23 cellular contexts compared by ENCODE assay signal in the genomic region with DNA sequence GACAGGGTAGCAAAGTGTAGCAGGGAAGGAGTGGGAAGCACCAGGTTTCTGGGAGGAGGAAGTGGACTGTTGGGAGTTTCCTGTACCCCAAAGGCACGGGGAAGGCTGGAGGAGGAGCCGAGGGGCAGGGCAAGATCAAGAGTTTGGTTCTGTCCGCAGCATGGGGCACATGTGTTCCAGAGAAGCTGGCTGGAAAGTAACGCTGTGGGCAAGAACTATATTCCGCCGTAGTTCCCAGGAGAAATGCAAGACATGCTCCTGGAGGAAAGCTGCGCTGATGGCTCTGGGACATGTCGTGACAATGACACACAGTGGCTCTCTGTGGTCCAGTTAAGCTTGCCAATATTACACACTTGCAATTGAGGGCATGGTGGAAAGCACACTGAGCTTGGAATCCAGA.
"Had no signal": no experiment of that assay in that cellular context is flagged by ENCODE, and none has a peak within 500 bp of the region (broad histone marks: within the 10 kb centered on the region; RNA-seq: fewer than 3 reads in every experiment).

No MANE protein-coding gene starts in this region.

- H3K4me3 ChIP-seq: SK-N-MC had no signal

- DNase-seq: activated CD4-positive, alpha-beta memory T cell treated with anti-CD3 and anti-CD28 coated beads for 36 hours; activated CD4-positive, alpha-beta T cell treated with anti-CD3 and anti-CD28 coated beads, Interleukin-2, amount 10 ng/mL, durations not matched to agents 7 days and 5 days; activated CD4-positive, CD25-positive, alpha-beta regulatory T cell; activated CD8-positive, alpha-beta memory T cell treated with anti-CD3 and anti-CD28 coated beads for 24 hours; activated effector memory CD4-positive, alpha-beta T cell treated with anti-CD3 and anti-CD28 coated beads, Interleukin-2, amount 50 U/mL, for 16 hours; activated naive CD4-positive, alpha-beta T cell treated with Interleukin-2 at 50 U/mL for 16 hours; activated naive CD8-positive, alpha-beta T cell treated with anti-CD3 and anti-CD28 coated beads, Interleukin-2, amount 50 U/mL, for 24 hours; activated T-cell treated with anti-CD3 and anti-CD28 coated beads, Interleukin-2, amount 50 U/mL, for 4 hours; amygdala; Karpas-422; NCI-H1417; NCI-H1930; NCI-H2171; NCI-H226; NCI-H510A; NCI-H526 treated with DMSO at 0.1 percent for 48 hours; RPMI8226; T-cell; T-helper 2 cell had no signal

- H3K27ac ChIP-seq: SK-N-MC, VCaP had no signal

- ATAC-seq: activated naive CD4-positive, alpha-beta T cell treated with anti-CD3 and anti-CD28 coated beads, Interleukin-2, amount 50 U/mL, for 72 hours; activated naive CD8-positive, alpha-beta T cell treated with anti-CD3 and anti-CD28 coated beads, Interleukin-2, amount 50 U/mL, for 24 hours; activated T-cell treated with anti-CD3 and anti-CD28 coated beads, Interleukin-2, amount 50 U/mL, for 4 hours; Right ventricle myocardium inferior; T-cell had no signal
